ENCODE assay signal across 9 cellular contexts in genomic region chr11:120326228-120326627, GRCh38. TPM values are rescaled to one million over a fixed set of nuclear protein-coding genes. Genes with fewer than 3 reads are reported as not detected.
A peak's percentile ranks its signal among the peaks of the same experiment; 100 is the strongest.
DNase-seq lines count a peak whose midpoint lies in the region; ATAC-seq and TF ChIP-seq lines count a peak whose summit lies in the region.
"Had no signal": no experiment of that assay in that cellular context is flagged by ENCODE, and none has a peak within 500 bp of the region (broad histone marks: within the 10 kb centered on the region; RNA-seq: fewer than 3 reads in every experiment).

No MANE protein-coding gene starts in this region.

- no peak for TF ChIP-seq CTCF in epithelial cell of proximal tubule (conservative IDR thresholded peaks at IDR 0.05; ENCODE audit: low read depth, low read length)

- DNase-seq in CD4-positive, alpha-beta memory T cell = no peak
- DNase-seq in RKO (ENCODE audit: low spot score) (peak; percentile 66), epithelial cell of proximal tubule (ENCODE audit: low read depth) (no peak), NCI-H2029 (lab: John Stamatoyannopoulos, UW) (no peak)
- DNase-seq: stimulated activated CD4-positive, alpha-beta T cell treated with anti-CD3 and anti-CD28 coated beads, Interleukin-2, amount 100 ng/mL, for 48 hours had no signal

- no peak overlapping the region for H3K4me3 ChIP-seq in CD4-positive, alpha-beta memory T cell (ENCODE audit: low read length in 2 of 2)
- H3K4me3 ChIP-seq in epithelial cell of proximal tubule (ENCODE audit: low read depth, low read length) (peak overlapping the region; percentile 73), neuron (ENCODE audit: low read length) (peak overlapping the region; percentile 91)

- no peaks in the 10 kb centered on the region for H3K9me3 Mint-ChIP-seq in CD4-positive, alpha-beta memory T cell

- no peaks in the 10 kb centered on the region for H3K36me3 ChIP-seq in CD4-positive, alpha-beta memory T cell (ENCODE audit: insufficient read depth, low read length)
- peaks cover 19% of the 10 kb centered on the region for H3K36me3 ChIP-seq in neuron (ENCODE audit: insufficient read depth, low read length)

- H3K4me1 Mint-ChIP-seq in CD4-positive, alpha-beta memory T cell = peaks cover 11 to 28% (median 18%) of the 10 kb centered on the region in 4 donors

- intact Hi-C loops in CD4-positive, alpha-beta memory T cell (cut with micrococcal nuclease) = no loop called here

- ATAC-seq in GM21737 (IDR thresholded peaks at IDR 0.05; ENCODE audit: unreplicated experiment) (no peak), HG03159 (IDR thresholded peaks at IDR 0.05; ENCODE audit: unreplicated experiment) (no peak), GM21367 (IDR thresholded peaks at IDR 0.05; ENCODE audit: unreplicated experiment) (no peak)

- H3K9me3 ChIP-seq in CD4-positive, alpha-beta memory T cell (ENCODE audit: control insufficient read depth in 1 of 2, low read length in 2 of 2) = no peaks in the 10 kb centered on the region
- H3K9me3 ChIP-seq in neuron (ENCODE audit: low read length) = no peaks in the 10 kb centered on the region

- peak overlapping the region; percentile 42 to 86 (median 74) for H3K4me3 Mint-ChIP-seq in CD4-positive, alpha-beta memory T cell

- H3K27ac ChIP-seq in CD4-positive, alpha-beta memory T cell (ENCODE audit: low read depth, low read length) = no peak overlapping the region

- H3K27ac Mint-ChIP-seq in CD4-positive, alpha-beta memory T cell = peak overlapping the region in 1 of 7 donors; percentile 51

- peaks cover 17% of the 10 kb centered on the region for H3K27me3 ChIP-seq in CD4-positive, alpha-beta memory T cell (ENCODE audit: insufficient read depth, low read length)
- peaks cover 8% of the 10 kb centered on the region for H3K27me3 ChIP-seq in neuron (ENCODE audit: insufficient read depth, low read length)

- H2AFZ ChIP-seq in neuron (ENCODE audit: low read depth, low read length) = no peak overlapping the region

- peaks cover 27% of the 10 kb centered on the region for H3K4me1 ChIP-seq in CD4-positive, alpha-beta memory T cell (ENCODE audit: insufficient read depth, low read length)
- H3K4me1 ChIP-seq in neuron (ENCODE audit: insufficient read depth, low read length) = peaks cover 17% of the 10 kb centered on the region

- CTCF ChIA-PET in CD4-positive, alpha-beta memory T cell (lab: Charles Lee; ENCODE audit: partially characterized antibody) = interaction anchor here (1.2 to 1.6 kb wide), 3 partner anchors 9 to 359 kb away, joined by 5 to 10 read pairs (median 5); partner anchors contain the start of gene ARHGEF12

- POLR2A ChIA-PET in CD4-positive, alpha-beta memory T cell (lab: Charles Lee; ENCODE audit: partially characterized antibody) = no interaction called here

- H3K36me3 Mint-ChIP-seq in CD4-positive, alpha-beta memory T cell = no peaks in the 10 kb centered on the region

- peaks cover 38 to 45% of the 10 kb centered on the region in 2 donors for H3K27me3 Mint-ChIP-seq in CD4-positive, alpha-beta memory T cell

RNA-seq across cellular contexts. Expression of gene TLCD5, which starts 1.1 kb away (rescaled TPM):
- total RNA-seq in CD4-positive, alpha-beta memory T cell = under 1 TPM; 0.25 to 0.70 TPM
- polyA plus RNA-seq in CD4-positive, alpha-beta memory T cell = under 1 TPM; 0.13 to 0.30 TPM
- total RNA-seq in epithelial cell of proximal tubule = 4.7 and 23.1 TPM in 2 replicates

RNA-seq across cellular contexts. Expression of gene ARHGEF12, which starts 10.0 kb away (rescaled TPM):
- 1 to 10 TPM; 4.6 to 5.0 TPM for total RNA-seq in CD4-positive, alpha-beta memory T cell
- 1 to 10 TPM in 1 of 2 donors, under 1 TPM in 1; 0.80 to 3.1 TPM for polyA plus RNA-seq in CD4-positive, alpha-beta memory T cell
- 29.4 and 36.5 TPM in 2 replicates for total RNA-seq in epithelial cell of proximal tubule

Comparison
In these comparisons a context has a peak if more than half of its experiments do, and no peak if none do; other contexts are left out.
1. H3K4me3 ChIP-seq: peak in epithelial cell of proximal tubule (single experiment) and neuron (single experiment); none in CD4-positive, alpha-beta memory T cell (0 of 2).